Comparison of ENCODE assay signal across 15 cellular contexts in genomic region chr14:67582061-67582460, GRCh38. TPM values are rescaled to one million over a fixed set of nuclear protein-coding genes. Genes with fewer than 3 reads are reported as not detected.
"Had no signal": no experiment of that assay in that cellular context is flagged by ENCODE, and none has a peak within 500 bp of the region (broad histone marks: within the 10 kb centered on the region; RNA-seq: fewer than 3 reads in every experiment).

No MANE protein-coding gene starts in this region.

- H3K4me3 ChIP-seq: colonic mucosa, prostate gland, testis had no signal

- H3K27me3 ChIP-seq: colonic mucosa, testis had no signal

- H3K9me3 ChIP-seq: colonic mucosa, prostate gland, testis had no signal

- ATAC-seq: activated CD4-positive, alpha-beta T cell treated with anti-CD3 and anti-CD28 coated beads for 36 hours; left ventricle myocardium superior; right cardiac atrium had no signal

- H3K27ac ChIP-seq: colonic mucosa, prostate gland, testis had no signal

- H3K36me3 ChIP-seq: prostate gland had no signal

- H3K4me1 ChIP-seq: colonic mucosa, prostate gland, testis had no signal

- DNase-seq: activated CD4-positive, alpha-beta memory T cell treated with anti-CD3 and anti-CD28 coated beads for 36 hours; activated CD4-positive, alpha-beta T cell treated with anti-CD3 and anti-CD28 coated beads for 36 hours; activated naive CD4-positive, alpha-beta T cell treated with Interleukin-2 at 50 U/mL for 16 hours; activated naive CD8-positive, alpha-beta T cell treated with anti-CD3 and anti-CD28 coated beads, Interleukin-2, amount 10 ng/mL, durations not matched to agents 7 days and 5 days; activated T-cell treated with anti-CD3 and anti-CD28 coated beads for 4 hours; colonic mucosa; erythroblast; immature natural killer cell; kidney glomerular epithelial cell; left ventricle myocardium superior; right cardiac atrium; stimulated activated CD4-positive, alpha-beta T cell treated with anti-CD3 and anti-CD28 coated beads, Interleukin-4, amount 100 ng/mL, for 1 hour; testis had no signal

RNA-seq across cellular contexts. Expression of gene PLEKHH1, which starts 49.0 kb away (rescaled TPM):
- total RNA-seq: mononuclear cell had no signal
